Comparison of ENCODE assay signal across 8 cellular contexts in the genomic region with DNA sequence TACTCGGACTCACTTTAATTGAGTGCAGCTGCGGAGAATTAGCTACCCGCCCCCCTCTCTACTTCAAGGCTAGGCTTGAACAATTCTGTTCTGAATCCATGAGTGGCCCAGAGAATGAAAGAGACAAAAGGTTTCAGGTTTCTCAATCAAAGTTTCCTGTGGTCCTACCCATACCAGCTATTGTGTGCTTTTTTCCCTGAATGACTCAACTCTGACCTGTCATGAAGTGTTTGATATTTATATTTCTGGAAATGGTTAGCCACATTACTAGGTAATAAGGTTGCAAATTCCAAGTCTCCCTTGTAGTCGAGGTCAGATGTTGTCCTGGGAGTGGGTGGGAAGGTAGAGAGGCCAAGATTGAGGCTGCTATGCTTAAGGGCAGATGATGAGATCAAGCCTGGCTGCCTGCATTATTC.
A peak's percentile ranks its signal among the peaks of the same experiment; 100 is the strongest.
DNase-seq lines count a peak whose midpoint lies in the region; ATAC-seq and TF ChIP-seq lines count a peak whose summit lies in the region.

No MANE protein-coding gene starts in this region.

- H3K27me3 Mint-ChIP-seq in stimulated activated naive CD8-positive, alpha-beta T cell treated with anti-CD3 and anti-CD28 coated beads, Interleukin-15, Interleukin-2, amounts not matched to agents 100 ng/mL and 50 ng/mL, for 24 hours = no peaks in the 10 kb centered on the region

- TF ChIP-seq CTCF in esophagus squamous epithelium (IDR thresholded peaks at IDR 0.05) (no peak), coronary artery (IDR thresholded peaks at IDR 0.05) (no peak)

- peaks cover 15 to 62% (median 45%) of the 10 kb centered on the region in 3 donors for H3K4me1 ChIP-seq in esophagus squamous epithelium

- H3K27ac ChIP-seq in esophagus squamous epithelium (peak overlapping the region; percentile 66 to 89 (median 82)), coronary artery (no peak overlapping the region)

- H3K4me3 ChIP-seq in esophagus squamous epithelium = no peak overlapping the region
- no peak overlapping the region for H3K4me3 ChIP-seq in coronary artery

- no peak overlapping the region for H3K4me3 Mint-ChIP-seq in stimulated activated naive CD8-positive, alpha-beta T cell treated with anti-CD3 and anti-CD28 coated beads, Interleukin-15, Interleukin-2, amounts not matched to agents 100 ng/mL and 50 ng/mL, for 24 hours

- intact Hi-C loops in esophagus squamous epithelium (cut with DNase I) = no loop called here

- ATAC-seq in GM18870 (IDR thresholded peaks at IDR 0.05; ENCODE audit: unreplicated experiment) (peak; percentile 88), HG03066 (IDR thresholded peaks at IDR 0.05; ENCODE audit: low read depth, unreplicated experiment) (peak; percentile 66)

- no peaks in the 10 kb centered on the region for H3K36me3 ChIP-seq in esophagus squamous epithelium

- H3K27me3 ChIP-seq in esophagus squamous epithelium = no peaks in the 10 kb centered on the region

- H3K9me3 ChIP-seq in esophagus squamous epithelium = no peaks in the 10 kb centered on the region

- H3K27ac Mint-ChIP-seq in stimulated activated naive CD8-positive, alpha-beta T cell treated with anti-CD3 and anti-CD28 coated beads, Interleukin-15, Interleukin-2, amounts not matched to agents 100 ng/mL and 50 ng/mL, for 24 hours = peak overlapping the region; percentile 59

- peaks cover 45% of the 10 kb centered on the region for H3K4me1 Mint-ChIP-seq in stimulated activated naive CD8-positive, alpha-beta T cell treated with anti-CD3 and anti-CD28 coated beads, Interleukin-15, Interleukin-2, amounts not matched to agents 100 ng/mL and 50 ng/mL, for 24 hours (ENCODE audit: low read depth)

- no peaks in the 10 kb centered on the region for H3K36me3 Mint-ChIP-seq in stimulated activated naive CD8-positive, alpha-beta T cell treated with anti-CD3 and anti-CD28 coated beads, Interleukin-15, Interleukin-2, amounts not matched to agents 100 ng/mL and 50 ng/mL, for 24 hours (ENCODE audit: low read depth)

- TF ChIP-seq POLR2A in esophagus squamous epithelium (IDR thresholded peaks at IDR 0.05) = no peak

- 12 to 22% methylated on average over 4 of the region's 4 CpGs for WGBS in esophagus squamous epithelium, 2 donors

- DNase-seq in ACHN (peak; percentile 81), NCI-H748 (lab: John Stamatoyannopoulos, UW; ENCODE audit: unreplicated experiment) (peak; percentile 94), esophagus squamous epithelium (lab: John Stamatoyannopoulos, UW) (no peak), coronary artery (ENCODE audit: low spot score) (no peak)
- DNase-seq in activated naive CD4-positive, alpha-beta T cell treated with anti-CD3 and anti-CD28 coated beads, Interleukin-2, amount 50 U/mL, for 16 hours = no peak

- peaks cover 5% of the 10 kb centered on the region for H3K9me3 Mint-ChIP-seq in stimulated activated naive CD8-positive, alpha-beta T cell treated with anti-CD3 and anti-CD28 coated beads, Interleukin-15, Interleukin-2, amounts not matched to agents 100 ng/mL and 50 ng/mL, for 24 hours

- in situ Hi-C loops in ACHN (cut with HindIII; ENCODE audit: low pct_ligation_motif_present, low pct_unique_long_range_greater_than_20kb, low sequenced_read_pairs) = no loop called here

Comparison
In these comparisons a context has a peak if more than half of its experiments do, and no peak if none do; other contexts are left out.
1. DNase-seq: peak in ACHN (single experiment) and NCI-H748 (single experiment); none in esophagus squamous epithelium (single experiment), coronary artery (single experiment) and activated naive CD4-positive, alpha-beta T cell treated with anti-CD3 and anti-CD28 coated beads, Interleukin-2, amount 50 U/mL, for 16 hours (single experiment).
2. H3K27ac ChIP-seq: peak in esophagus squamous epithelium (4 of 4); none in coronary artery (0 of 2).